ENCODE assay signal across 10 cellular contexts in the genomic region with DNA sequence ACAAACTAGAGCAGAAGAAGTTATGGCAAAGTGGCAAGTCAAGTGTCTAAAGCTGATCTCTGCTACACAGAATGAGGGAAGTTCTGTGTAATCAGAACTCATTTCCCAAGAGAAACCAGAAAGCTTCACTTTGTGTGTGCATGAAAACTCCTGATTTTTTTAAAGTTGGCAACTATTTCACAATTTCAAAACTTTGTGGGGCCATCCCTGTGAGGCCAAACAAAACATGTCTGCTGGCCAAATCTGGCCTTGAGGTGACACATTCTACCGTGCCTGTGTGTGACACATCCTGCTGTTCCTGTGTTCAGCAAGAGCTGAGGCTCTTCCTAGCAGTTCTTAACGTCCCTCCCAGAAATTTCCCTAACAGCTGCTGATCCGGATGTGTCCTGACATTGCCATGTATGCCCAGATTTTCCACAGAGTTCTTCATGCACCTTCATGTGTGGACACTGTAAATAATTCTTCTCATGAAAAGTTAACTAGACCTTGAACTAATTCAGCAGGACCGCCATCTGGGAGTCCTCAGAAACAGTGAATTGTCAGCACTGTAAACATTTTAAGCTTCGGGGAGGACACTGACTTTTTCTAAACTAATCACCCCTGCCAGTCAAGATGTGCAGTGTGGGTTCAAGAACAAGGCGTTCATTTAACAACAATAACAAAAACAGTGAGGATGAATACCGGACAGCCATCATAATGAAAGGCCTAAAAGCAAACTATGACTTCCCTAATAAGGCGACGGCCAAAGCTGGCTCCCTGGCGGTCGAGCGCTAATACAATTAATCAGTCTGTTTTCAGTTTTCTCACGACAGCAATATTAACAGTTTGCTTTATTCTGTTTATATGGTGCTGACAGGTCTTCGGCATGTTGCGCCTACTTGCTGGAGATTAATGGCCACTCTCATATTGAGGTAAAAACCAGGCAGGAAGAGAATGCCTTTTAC.
DNase-seq lines count a peak whose midpoint lies in the region; ATAC-seq and TF ChIP-seq lines count a peak whose summit lies in the region.
"Had no signal": no experiment of that assay in that cellular context is flagged by ENCODE, and none has a peak within 500 bp of the region (broad histone marks: within the 10 kb centered on the region; RNA-seq: fewer than 3 reads in every experiment).

No MANE protein-coding gene starts in this region.

- DNase-seq in Caco-2, result no peak
- peak; percentile 23 for DNase-seq in SK-N-DZ (ENCODE audit: low spot score)
- peak in 2 of 5 donors; percentile 49 to 58 for DNase-seq in heart left ventricle
- DNase-seq in pulmonary artery endothelial cell (ENCODE audit: low read depth, low spot score), result peak; percentile 33
- DNase-seq in activated CD4-positive, alpha-beta T cell treated with anti-CD3 and anti-CD28 coated beads for 48 hours, result no peak
- DNase-seq in activated CD4-positive, alpha-beta T cell treated with anti-CD3 and anti-CD28 coated beads, Interleukin-2, amount 10 ng/mL, durations not matched to agents 7 days and 5 days, result no peak
- no peak for DNase-seq in T-helper 1 cell
- DNase-seq: GF-D8, NCI-H2029 treated with DMSO at 0.1 percent for 48 hours had no signal

- no peak overlapping the region for H3K4me3 ChIP-seq in Caco-2 (ENCODE audit: low read depth, low read length)
- H3K4me3 ChIP-seq in heart left ventricle, result no peak overlapping the region

- peaks cover 37% of the 10 kb centered on the region for H3K4me1 Mint-ChIP-seq in Caco-2 (ENCODE audit: low read depth, unreplicated experiment)
- H3K4me1 Mint-ChIP-seq in activated CD4-positive, alpha-beta T cell treated with anti-CD3 and anti-CD28 coated beads, Interleukin-2, amount 10 ng/mL, durations not matched to agents 7 days and 5 days, result peaks cover 6% of the 10 kb centered on the region

- H3K27me3 ChIP-seq in Caco-2 (replicated peaks; ENCODE audit: control insufficient read depth, insufficient read depth, low read length) (no peaks in the 10 kb centered on the region), heart left ventricle (no peaks in the 10 kb centered on the region)

- 71 to 79% (median 73%) methylated on average over 15 of the region's 15 CpGs for WGBS in heart left ventricle, 4 donors

- H3K27me3 Mint-ChIP-seq in Caco-2 (ENCODE audit: insufficient read depth, unreplicated experiment), result no peaks in the 10 kb centered on the region
- no peaks in the 10 kb centered on the region for H3K27me3 Mint-ChIP-seq in activated CD4-positive, alpha-beta T cell treated with anti-CD3 and anti-CD28 coated beads, Interleukin-2, amount 10 ng/mL, durations not matched to agents 7 days and 5 days

- H3K9me3 ChIP-seq in Caco-2 (no peaks in the 10 kb centered on the region), heart left ventricle (no peaks in the 10 kb centered on the region)

- TF ChIP-seq CTCF in Caco-2 (IDR thresholded peaks at IDR 0.05; ENCODE audit: insufficient read depth in 1 of 2, low read depth in 1 of 2, low read length in 1 of 2, severe bottlenecking in 1 of 2, unreplicated experiment in 1 of 2), result no peak
- TF ChIP-seq CTCF in heart left ventricle (IDR thresholded peaks at IDR 0.05), result no peak

- no peaks in the 10 kb centered on the region for H3K36me3 ChIP-seq in Caco-2 (ENCODE audit: control insufficient read depth, insufficient read depth, low read length)
- H3K36me3 ChIP-seq in heart left ventricle, result peaks cover 0 to 31% (median 7%) of the 10 kb centered on the region in 9 donors

- CTCF ChIA-PET in Caco-2 (lab: Charles Lee), result no interaction called here
- CTCF ChIA-PET in activated CD4-positive, alpha-beta T cell treated with anti-CD3 and anti-CD28 coated beads, Interleukin-2, amount 10 ng/mL, durations not matched to agents 7 days and 5 days (lab: Charles Lee), result no interaction called here

- H3K4me3 Mint-ChIP-seq in Caco-2 (ENCODE audit: unreplicated experiment), result no peak overlapping the region
- H3K4me3 Mint-ChIP-seq in activated CD4-positive, alpha-beta T cell treated with anti-CD3 and anti-CD28 coated beads, Interleukin-2, amount 10 ng/mL, durations not matched to agents 7 days and 5 days, result no peak overlapping the region

- peak overlapping the region in 7 of 12 donors; percentile 3 to 81 (median 22) for H3K27ac ChIP-seq in heart left ventricle

- H3K36me3 Mint-ChIP-seq in Caco-2 (ENCODE audit: insufficient read depth, unreplicated experiment), result no peaks in the 10 kb centered on the region
- no peaks in the 10 kb centered on the region for H3K36me3 Mint-ChIP-seq in activated CD4-positive, alpha-beta T cell treated with anti-CD3 and anti-CD28 coated beads, Interleukin-2, amount 10 ng/mL, durations not matched to agents 7 days and 5 days (ENCODE audit: low read depth)

- H3K4me1 ChIP-seq in Caco-2 (peaks cover 46% of the 10 kb centered on the region), heart left ventricle (peaks cover 0 to 21% (median 12%) of the 10 kb centered on the region in 12 donors)

- peak overlapping the region; percentile 56 for H3K27ac Mint-ChIP-seq in Caco-2 (ENCODE audit: unreplicated experiment)
- H3K27ac Mint-ChIP-seq in activated CD4-positive, alpha-beta T cell treated with anti-CD3 and anti-CD28 coated beads, Interleukin-2, amount 10 ng/mL, durations not matched to agents 7 days and 5 days, result no peak overlapping the region

- TF ChIP-seq POLR2A in heart left ventricle (IDR thresholded peaks at IDR 0.05), result no peak

- POLR2A ChIA-PET in Caco-2 (lab: Charles Lee), result interaction anchor here (0.6 kb wide), 1 partner anchor 39 kb away, joined by 4 read pairs; no protein-coding TSS in a partner anchor
- POLR2A ChIA-PET in activated CD4-positive, alpha-beta T cell treated with anti-CD3 and anti-CD28 coated beads, Interleukin-2, amount 10 ng/mL, durations not matched to agents 7 days and 5 days (lab: Charles Lee), result no interaction called here

- BruUV-seq in Caco-2 (replicated peaks; lab: Mats Ljungman, UMichigan), result no TSS peak

- intact Hi-C loops in Caco-2 (cut with micrococcal nuclease; ENCODE audit: unreplicated experiment) (no loop called here), heart left ventricle (cut with DNase I) (no loop called here)

- peak; percentile 35 to 92 (median 85) for ATAC-seq in heart left ventricle
- no peak for ATAC-seq in HG03439 (IDR thresholded peaks at IDR 0.05; ENCODE audit: unreplicated experiment)

- H3K9me3 Mint-ChIP-seq in Caco-2 (ENCODE audit: unreplicated experiment), result no peaks in the 10 kb centered on the region
- H3K9me3 Mint-ChIP-seq in activated CD4-positive, alpha-beta T cell treated with anti-CD3 and anti-CD28 coated beads, Interleukin-2, amount 10 ng/mL, durations not matched to agents 7 days and 5 days, result no peaks in the 10 kb centered on the region

Comparison
In these comparisons a context has a peak if more than half of its experiments do, and no peak if none do; other contexts are left out.
1. DNase-seq: peak in SK-N-DZ (single experiment) and pulmonary artery endothelial cell (single experiment); none in Caco-2 (0 of 2), activated CD4-positive, alpha-beta T cell treated with anti-CD3 and anti-CD28 coated beads for 48 hours (single experiment), activated CD4-positive, alpha-beta T cell treated with anti-CD3 and anti-CD28 coated beads, Interleukin-2, amount 10 ng/mL, durations not matched to agents 7 days and 5 days (single experiment) and T-helper 1 cell (0 of 5).